13 cellular contexts compared by ENCODE assay signal in the genomic region with DNA sequence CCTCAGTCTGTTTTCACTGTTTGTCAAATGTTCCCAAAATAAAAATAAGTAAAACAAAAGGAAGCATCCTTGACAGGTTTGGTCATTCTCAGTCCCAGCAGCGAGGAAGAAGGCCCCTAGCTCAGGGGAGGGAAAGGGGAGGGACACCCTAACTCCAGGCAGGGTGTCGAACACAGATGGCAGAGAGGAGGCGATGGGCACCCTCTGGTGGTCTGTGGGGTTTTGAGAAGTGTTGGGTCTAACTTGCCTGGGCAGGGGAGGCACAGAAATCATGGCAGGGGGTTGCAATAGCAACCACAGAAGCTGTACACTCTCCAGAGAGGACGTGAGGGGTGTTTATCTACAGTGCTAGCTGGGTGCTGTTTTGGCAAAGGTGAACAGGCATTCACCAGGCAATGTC.
DNase-seq lines count a peak whose midpoint lies in the region; ATAC-seq and TF ChIP-seq lines count a peak whose summit lies in the region.
"Had no signal": no experiment of that assay in that cellular context is flagged by ENCODE, and none has a peak within 500 bp of the region (broad histone marks: within the 10 kb centered on the region; RNA-seq: fewer than 3 reads in every experiment).

No MANE protein-coding gene starts in this region.

- H3K4me1 Mint-ChIP-seq in GM23338: peaks cover 11% of the 10 kb centered on the region; the same call in 2 of the 3 replicates

- no peak overlapping the region for H3K4me2 ChIP-seq in GM23338

- H3K27ac Mint-ChIP-seq in GM23338: no peak overlapping the region
- H3K27ac Mint-ChIP-seq: activated naive CD4-positive, alpha-beta T cell treated with anti-CD3 and anti-CD28 coated beads, Interleukin-2, amount 50 U/mL, for 72 hours had no signal

- ATAC-seq in GM23338: peak; percentile 99

- H3K36me3 ChIP-seq in GM23338 (ENCODE audit: insufficient read depth) (no peaks in the 10 kb centered on the region), prostate gland (no peaks in the 10 kb centered on the region), breast epithelium (no peaks in the 10 kb centered on the region)
- H3K36me3 ChIP-seq: HAP-1, sigmoid colon had no signal

- no peaks in the 10 kb centered on the region for H3F3A ChIP-seq in GM23338 (replicated peaks; ENCODE audit: low read depth)

- no peaks in the 10 kb centered on the region for H3K79me2 ChIP-seq in GM23338 (replicated peaks; ENCODE audit: insufficient read depth)

- TF ChIP-seq CTCF in GM23338 (conservative IDR thresholded peaks at IDR 0.05; ENCODE audit: low read depth in 2 of 2) (peak; percentile 66 to 91), prostate gland (IDR thresholded peaks at IDR 0.05) (no peak), breast epithelium (IDR thresholded peaks at IDR 0.05) (no peak)

- no peak for TF ChIP-seq POLR2A in prostate gland (IDR thresholded peaks at IDR 0.05)
- TF ChIP-seq POLR2A in breast epithelium (IDR thresholded peaks at IDR 0.05): no peak

- intact Hi-C loops in prostate gland (cut with DNase I): no loop called here
- intact Hi-C loops in breast epithelium (cut with DNase I; ENCODE audit: low total_unique reads): no loop called here

- H3K9me2 ChIP-seq in GM23338 (ENCODE audit: insufficient read depth): no peaks in the 10 kb centered on the region

- WGBS in prostate gland: 70% methylated on average over 4 of the region's 4 CpGs

- H3K27me3 ChIP-seq in GM23338 (ENCODE audit: insufficient read depth) (no peaks in the 10 kb centered on the region), prostate gland (replicated peaks; ENCODE audit: insufficient read depth) (no peaks in the 10 kb centered on the region), breast epithelium (no peaks in the 10 kb centered on the region)
- H3K27me3 ChIP-seq: sigmoid colon had no signal

- no peaks in the 10 kb centered on the region for H3K9me3 ChIP-seq in prostate gland
- no peaks in the 10 kb centered on the region for H3K9me3 ChIP-seq in breast epithelium
- H3K9me3 ChIP-seq: HAP-1, sigmoid colon had no signal

- no peaks in the 10 kb centered on the region for H3K36me3 Mint-ChIP-seq in GM23338 (ENCODE audit: low read depth)
- H3K36me3 Mint-ChIP-seq: activated naive CD4-positive, alpha-beta T cell treated with anti-CD3 and anti-CD28 coated beads, Interleukin-2, amount 50 U/mL, for 72 hours had no signal

- H3K9me3 Mint-ChIP-seq in GM23338: no peaks in the 10 kb centered on the region
- H3K9me3 Mint-ChIP-seq: activated naive CD4-positive, alpha-beta T cell treated with anti-CD3 and anti-CD28 coated beads, Interleukin-2, amount 50 U/mL, for 72 hours had no signal

- no peak overlapping the region for H3K4me3 Mint-ChIP-seq in GM23338

- no peak overlapping the region for H3K27ac ChIP-seq in GM23338 (ENCODE audit: low read depth)
- H3K27ac ChIP-seq in prostate gland: no peak overlapping the region
- no peak overlapping the region for H3K27ac ChIP-seq in breast epithelium
- H3K27ac ChIP-seq: dorsolateral prefrontal cortex, sigmoid colon had no signal

- H4K20me1 ChIP-seq in GM23338 (replicated peaks; ENCODE audit: insufficient read depth): no peaks in the 10 kb centered on the region

- no peak overlapping the region for H2AFZ ChIP-seq in GM23338

- H3K27me3 Mint-ChIP-seq in GM23338 (ENCODE audit: insufficient read depth, low read depth, poor library complexity): no peaks in the 10 kb centered on the region

- H3K4me1 ChIP-seq in GM23338 (ENCODE audit: insufficient read depth) (peaks cover under 1% of the 10 kb centered on the region; the same call in 1 of the 2 replicates), prostate gland (replicated peaks) (no peaks in the 10 kb centered on the region), breast epithelium (no peaks in the 10 kb centered on the region)
- H3K4me1 ChIP-seq: HAP-1 had no signal

- DNase-seq in GM23338 (ENCODE audit: low spot score) (peak; percentile 80), RPMI8226 (peak; percentile 8), ecto neural progenitor cell (ENCODE audit: low spot score) (peak; percentile 70), prostate gland (ENCODE audit: low spot score) (no peak), SW 1271 (lab: John Stamatoyannopoulos, UW) (no peak), breast epithelium (ENCODE audit: low spot score in 2 of 2) (no peak)
- DNase-seq in stimulated activated CD4-positive, alpha-beta T cell treated with anti-CD3 and anti-CD28 coated beads, Interleukin-2, amount 100 ng/mL, for 24 hours: peak; percentile 20 to 40
- DNase-seq: DMS153, dorsolateral prefrontal cortex, NCI-H1092, sigmoid colon had no signal

- H3K4me3 ChIP-seq in GM23338 (no peak overlapping the region), prostate gland (no peak overlapping the region), breast epithelium (no peak overlapping the region)
- H3K4me3 ChIP-seq: dorsolateral prefrontal cortex, HAP-1, sigmoid colon had no signal

TF ChIP-seq in GM23338, 12 proteins besides CTCF, POLR2A, EP300 and RAD21 (continues in another document):
- TF ChIP-seq ZNF331 (CRISPR knock-in tag; IDR thresholded peaks at IDR 0.05; ENCODE audit: low read depth) (no peak), EZH2phosphoT487 (IDR thresholded peaks at IDR 0.05; ENCODE audit: unreplicated experiment) (no peak), CREB1 (CRISPR knock-in tag; IDR thresholded peaks at IDR 0.05; ENCODE audit: low read depth) (no peak), STAT1 (IDR thresholded peaks at IDR 0.05; ENCODE audit: unreplicated experiment) (no peak), JUNB (IDR thresholded peaks at IDR 0.05; ENCODE audit: unreplicated experiment) (no peak), POLR2AphosphoS5 (IDR thresholded peaks at IDR 0.05; ENCODE audit: low read depth) (no peak), EZH2 (IDR thresholded peaks at IDR 0.05; ENCODE audit: low read depth, unreplicated experiment) (no peak)
- TF ChIP-seq, protein P1, sequence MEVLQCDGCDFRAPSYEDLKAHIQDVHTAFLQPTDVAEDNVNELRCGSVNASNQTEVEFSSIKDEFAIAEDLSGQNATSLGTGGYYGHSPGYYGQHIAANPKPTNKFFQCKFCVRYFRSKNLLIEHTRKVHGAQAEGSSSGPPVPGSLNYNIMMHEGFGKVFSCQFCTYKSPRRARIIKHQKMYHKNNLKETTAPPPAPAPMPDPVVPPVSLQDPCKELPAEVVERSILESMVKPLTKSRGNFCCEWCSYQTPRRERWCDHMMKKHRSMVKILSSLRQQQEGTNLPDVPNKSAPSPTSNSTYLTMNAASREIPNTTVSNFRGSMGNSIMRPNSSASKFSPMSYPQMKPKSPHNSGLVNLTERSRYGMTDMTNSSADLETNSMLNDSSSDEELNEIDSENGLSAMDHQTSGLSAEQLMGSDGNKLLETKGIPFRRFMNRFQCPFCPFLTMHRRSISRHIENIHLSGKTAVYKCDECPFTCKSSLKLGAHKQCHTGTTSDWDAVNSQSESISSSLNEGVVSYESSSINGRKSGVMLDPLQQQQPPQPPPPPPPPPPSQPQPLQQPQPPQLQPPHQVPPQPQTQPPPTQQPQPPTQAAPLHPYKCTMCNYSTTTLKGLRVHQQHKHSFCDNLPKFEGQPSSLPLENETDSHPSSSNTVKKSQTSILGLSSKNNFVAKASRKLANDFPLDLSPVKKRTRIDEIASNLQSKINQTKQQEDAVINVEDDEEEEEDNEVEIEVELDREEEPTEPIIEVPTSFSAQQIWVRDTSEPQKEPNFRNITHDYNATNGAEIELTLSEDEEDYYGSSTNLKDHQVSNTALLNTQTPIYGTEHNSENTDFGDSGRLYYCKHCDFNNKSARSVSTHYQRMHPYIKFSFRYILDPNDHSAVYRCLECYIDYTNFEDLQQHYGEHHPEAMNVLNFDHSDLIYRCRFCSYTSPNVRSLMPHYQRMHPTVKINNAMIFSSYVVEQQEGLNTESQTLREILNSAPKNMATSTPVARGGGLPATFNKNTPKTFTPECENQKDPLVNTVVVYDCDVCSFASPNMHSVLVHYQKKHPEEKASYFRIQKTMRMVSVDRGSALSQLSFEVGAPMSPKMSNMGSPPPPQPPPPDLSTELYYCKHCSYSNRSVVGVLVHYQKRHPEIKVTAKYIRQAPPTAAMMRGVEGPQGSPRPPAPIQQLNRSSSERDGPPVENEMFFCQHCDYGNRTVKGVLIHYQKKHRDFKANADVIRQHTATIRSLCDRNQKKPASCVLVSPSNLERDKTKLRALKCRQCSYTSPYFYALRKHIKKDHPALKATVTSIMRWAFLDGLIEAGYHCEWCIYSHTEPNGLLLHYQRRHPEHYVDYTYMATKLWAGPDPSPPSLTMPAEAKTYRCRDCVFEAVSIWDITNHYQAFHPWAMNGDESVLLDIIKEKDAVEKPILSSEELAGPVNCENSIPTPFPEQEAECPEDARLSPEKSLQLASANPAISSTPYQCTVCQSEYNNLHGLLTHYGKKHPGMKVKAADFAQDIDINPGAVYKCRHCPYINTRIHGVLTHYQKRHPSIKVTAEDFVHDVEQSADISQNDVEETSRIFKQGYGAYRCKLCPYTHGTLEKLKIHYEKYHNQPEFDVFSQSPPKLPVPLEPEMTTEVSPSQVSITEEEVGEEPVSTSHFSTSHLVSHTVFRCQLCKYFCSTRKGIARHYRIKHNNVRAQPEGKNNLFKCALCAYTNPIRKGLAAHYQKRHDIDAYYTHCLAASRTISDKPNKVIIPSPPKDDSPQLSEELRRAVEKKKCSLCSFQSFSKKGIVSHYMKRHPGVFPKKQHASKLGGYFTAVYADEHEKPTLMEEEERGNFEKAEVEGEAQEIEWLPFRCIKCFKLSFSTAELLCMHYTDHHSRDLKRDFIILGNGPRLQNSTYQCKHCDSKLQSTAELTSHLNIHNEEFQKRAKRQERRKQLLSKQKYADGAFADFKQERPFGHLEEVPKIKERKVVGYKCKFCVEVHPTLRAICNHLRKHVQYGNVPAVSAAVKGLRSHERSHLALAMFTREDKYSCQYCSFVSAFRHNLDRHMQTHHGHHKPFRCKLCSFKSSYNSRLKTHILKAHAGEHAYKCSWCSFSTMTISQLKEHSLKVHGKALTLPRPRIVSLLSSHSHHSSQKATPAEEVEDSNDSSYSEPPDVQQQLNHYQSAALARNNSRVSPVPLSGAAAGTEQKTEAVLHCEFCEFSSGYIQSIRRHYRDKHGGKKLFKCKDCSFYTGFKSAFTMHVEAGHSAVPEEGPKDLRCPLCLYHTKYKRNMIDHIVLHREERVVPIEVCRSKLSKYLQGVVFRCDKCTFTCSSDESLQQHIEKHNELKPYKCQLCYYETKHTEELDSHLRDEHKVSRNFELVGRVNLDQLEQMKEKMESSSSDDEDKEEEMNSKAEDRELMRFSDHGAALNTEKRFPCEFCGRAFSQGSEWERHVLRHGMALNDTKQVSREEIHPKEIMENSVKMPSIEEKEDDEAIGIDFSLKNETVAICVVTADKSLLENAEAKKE (CRISPR knock-in tag; IDR thresholded peaks at IDR 0.05): no peak

Comparison
In these comparisons a context has a peak if more than half of its experiments do, and no peak if none do; other contexts are left out.
1. DNase-seq: peak in GM23338 (single experiment), RPMI8226 (single experiment), ecto neural progenitor cell (single experiment) and stimulated activated CD4-positive, alpha-beta T cell treated with anti-CD3 and anti-CD28 coated beads, Interleukin-2, amount 100 ng/mL, for 24 hours (2 of 2); none in prostate gland (single experiment), SW 1271 (0 of 2) and breast epithelium (0 of 2).
2. CTCF ChIP-seq: peak in GM23338 (2 of 2); none in prostate gland (0 of 4) and breast epithelium (0 of 3).